Comparison of ENCODE assay signal across 16 cellular contexts in genomic region chr16:27275394-27275793, GRCh38.
"Had no signal": no experiment of that assay in that cellular context is flagged by ENCODE, and none has a peak within 500 bp of the region (broad histone marks: within the 10 kb centered on the region; RNA-seq: fewer than 3 reads in every experiment).

No MANE protein-coding gene starts in this region.

- FAIRE-seq: urothelium cell line had no signal

- H3K36me3 ChIP-seq: left ventricle myocardium inferior, tibial artery, WERI-Rb-1 had no signal

- DNase-seq: activated CD4-positive, alpha-beta T cell treated with anti-CD3 and anti-CD28 coated beads for 36 hours; activated effector memory CD4-positive, alpha-beta T cell treated with anti-CD3 and anti-CD28 coated beads, Interleukin-2, amount 50 U/mL, for 16 hours; activated naive CD8-positive, alpha-beta T cell treated with anti-CD3 and anti-CD28 coated beads, Interleukin-2, amount 10 ng/mL, durations not matched to agents 7 days and 5 days; aorta; effector memory CD4-positive, alpha-beta T cell; foreskin keratinocyte; glutamatergic neuron; left ventricle myocardium inferior; mucosa of descending colon; natural killer cell; stimulated activated CD4-positive, alpha-beta T cell treated with anti-CD3 and anti-CD28 coated beads, Interleukin-12 subunit alpha, Interleukin-12 subunit beta, amount 100 ng/mL, for 4 hours; stimulated activated CD4-positive, alpha-beta T cell treated with anti-CD3 and anti-CD28 coated beads, Interleukin-2, amount 100 ng/mL, for 24 hours; tibial artery; WERI-Rb-1 had no signal

- H3K27me3 Mint-ChIP-seq: activated CD4-positive, alpha-beta T cell treated with anti-CD3 and anti-CD28 coated beads for 36 hours; activated naive CD8-positive, alpha-beta T cell treated with anti-CD3 and anti-CD28 coated beads, Interleukin-2, amount 10 ng/mL, durations not matched to agents 7 days and 5 days; dendritic cell treated with granulocyte-macrophage colony-stimulating factor and Interleukin-4, amounts not matched to agents 40 ng/mL and 50 ng/mL, for 4 days had no signal

- H3K27ac ChIP-seq: foreskin keratinocyte, left ventricle myocardium inferior, tibial artery, WERI-Rb-1 had no signal

- ATAC-seq: activated CD4-positive, alpha-beta T cell treated with anti-CD3 and anti-CD28 coated beads for 36 hours; foreskin keratinocyte; mucosa of descending colon; natural killer cell had no signal

- H3K4me1 ChIP-seq: foreskin keratinocyte, left ventricle myocardium inferior, tibial artery had no signal

- H3K27ac Mint-ChIP-seq: activated CD4-positive, alpha-beta T cell treated with anti-CD3 and anti-CD28 coated beads for 36 hours; activated naive CD8-positive, alpha-beta T cell treated with anti-CD3 and anti-CD28 coated beads, Interleukin-2, amount 10 ng/mL, durations not matched to agents 7 days and 5 days; dendritic cell treated with granulocyte-macrophage colony-stimulating factor and Interleukin-4, amounts not matched to agents 40 ng/mL and 50 ng/mL, for 4 days; natural killer cell had no signal

- H3K4me3 ChIP-seq: left ventricle myocardium inferior, mucosa of descending colon, tibial artery had no signal

- H3K36me3 Mint-ChIP-seq: natural killer cell had no signal

- H3K9me3 ChIP-seq: left ventricle myocardium inferior, mucosa of descending colon, tibial artery had no signal

- H3K9me3 Mint-ChIP-seq: activated naive CD8-positive, alpha-beta T cell treated with anti-CD3 and anti-CD28 coated beads, Interleukin-2, amount 10 ng/mL, durations not matched to agents 7 days and 5 days; dendritic cell treated with granulocyte-macrophage colony-stimulating factor and Interleukin-4, amounts not matched to agents 40 ng/mL and 50 ng/mL, for 4 days; natural killer cell had no signal

- H3K4me3 Mint-ChIP-seq: activated CD4-positive, alpha-beta T cell treated with anti-CD3 and anti-CD28 coated beads for 36 hours; activated naive CD8-positive, alpha-beta T cell treated with anti-CD3 and anti-CD28 coated beads, Interleukin-2, amount 10 ng/mL, durations not matched to agents 7 days and 5 days; dendritic cell treated with granulocyte-macrophage colony-stimulating factor and Interleukin-4, amounts not matched to agents 40 ng/mL and 50 ng/mL, for 4 days; natural killer cell had no signal

- H3K27me3 ChIP-seq: foreskin keratinocyte, tibial artery had no signal
